ENCODE assay signal across 2 cellular contexts in the genomic region with DNA sequence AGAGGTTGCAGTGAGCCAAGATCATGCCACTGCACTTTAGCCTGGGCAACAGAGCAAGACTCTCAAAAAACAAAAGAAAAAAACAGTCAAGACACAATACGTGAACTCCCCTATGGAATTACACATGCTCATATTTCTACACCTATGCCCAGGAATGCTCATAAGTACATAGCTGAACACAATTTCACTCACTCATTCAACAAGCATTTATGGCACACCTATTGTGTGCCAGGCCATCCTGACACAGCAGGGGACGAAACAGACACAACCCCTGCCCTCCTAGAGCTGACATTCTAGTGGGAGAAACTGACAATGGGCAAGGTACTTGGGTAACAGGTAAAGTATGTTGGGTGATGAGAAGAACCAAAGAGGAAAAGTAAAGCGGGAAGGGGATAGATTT.
TF ChIP-seq lines count a peak whose summit lies in the region.

No MANE protein-coding gene starts in this region.

TF ChIP-seq in IMR-90, 13 proteins besides CTCF, POLR2A, EP300 and RAD21:
- TF ChIP-seq RFX5 (IDR thresholded peaks at IDR 0.05; ENCODE audit: low read depth, low read length): no peak
- no peak for TF ChIP-seq MAZ (IDR thresholded peaks at IDR 0.05; ENCODE audit: borderline replicate concordance, low read depth, low read length)
- no peak for TF ChIP-seq BHLHE40 (IDR thresholded peaks at IDR 0.05; ENCODE audit: low read depth, low read length)
- no peak for TF ChIP-seq CHD1 (IDR thresholded peaks at IDR 0.05; ENCODE audit: low read depth, low read length)
- no peak for TF ChIP-seq SMC3 (IDR thresholded peaks at IDR 0.05; ENCODE audit: low read depth, low read length)
- TF ChIP-seq RCOR1 (IDR thresholded peaks at IDR 0.05; ENCODE audit: insufficient replicate concordance, low read length): no peak
- no peak for TF ChIP-seq NFE2L2 (IDR thresholded peaks at IDR 0.05; ENCODE audit: low read depth, low read length)
- TF ChIP-seq CEBPB (IDR thresholded peaks at IDR 0.05; ENCODE audit: low read depth, low read length): no peak
- TF ChIP-seq, protein P1, sequence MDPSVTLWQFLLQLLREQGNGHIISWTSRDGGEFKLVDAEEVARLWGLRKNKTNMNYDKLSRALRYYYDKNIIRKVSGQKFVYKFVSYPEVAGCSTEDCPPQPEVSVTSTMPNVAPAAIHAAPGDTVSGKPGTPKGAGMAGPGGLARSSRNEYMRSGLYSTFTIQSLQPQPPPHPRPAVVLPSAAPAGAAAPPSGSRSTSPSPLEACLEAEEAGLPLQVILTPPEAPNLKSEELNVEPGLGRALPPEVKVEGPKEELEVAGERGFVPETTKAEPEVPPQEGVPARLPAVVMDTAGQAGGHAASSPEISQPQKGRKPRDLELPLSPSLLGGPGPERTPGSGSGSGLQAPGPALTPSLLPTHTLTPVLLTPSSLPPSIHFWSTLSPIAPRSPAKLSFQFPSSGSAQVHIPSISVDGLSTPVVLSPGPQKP (IDR thresholded peaks at IDR 0.05; ENCODE audit: borderline replicate concordance, low read depth, low read length): no peak
- TF ChIP-seq MAFK (IDR thresholded peaks at IDR 0.05; ENCODE audit: low read depth, low read length): no peak
- TF ChIP-seq, protein P2, sequence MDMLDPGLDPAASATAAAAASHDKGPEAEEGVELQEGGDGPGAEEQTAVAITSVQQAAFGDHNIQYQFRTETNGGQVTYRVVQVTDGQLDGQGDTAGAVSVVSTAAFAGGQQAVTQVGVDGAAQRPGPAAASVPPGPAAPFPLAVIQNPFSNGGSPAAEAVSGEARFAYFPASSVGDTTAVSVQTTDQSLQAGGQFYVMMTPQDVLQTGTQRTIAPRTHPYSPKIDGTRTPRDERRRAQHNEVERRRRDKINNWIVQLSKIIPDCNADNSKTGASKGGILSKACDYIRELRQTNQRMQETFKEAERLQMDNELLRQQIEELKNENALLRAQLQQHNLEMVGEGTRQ (IDR thresholded peaks at IDR 0.05; ENCODE audit: low read depth, low read length): no peak
- no peak for TF ChIP-seq FOS (IDR thresholded peaks at IDR 0.05; ENCODE audit: low read depth, low read length)
- TF ChIP-seq MXI1 (IDR thresholded peaks at IDR 0.05; ENCODE audit: borderline replicate concordance, low read depth, low read length): no peak
TF ChIP-seq in IMR-90: peak in this region for 0.

TF ChIP-seq in GM12878, 131 proteins besides CTCF, POLR2A, EP300 and RAD21:
- TF ChIP-seq, protein P3, sequence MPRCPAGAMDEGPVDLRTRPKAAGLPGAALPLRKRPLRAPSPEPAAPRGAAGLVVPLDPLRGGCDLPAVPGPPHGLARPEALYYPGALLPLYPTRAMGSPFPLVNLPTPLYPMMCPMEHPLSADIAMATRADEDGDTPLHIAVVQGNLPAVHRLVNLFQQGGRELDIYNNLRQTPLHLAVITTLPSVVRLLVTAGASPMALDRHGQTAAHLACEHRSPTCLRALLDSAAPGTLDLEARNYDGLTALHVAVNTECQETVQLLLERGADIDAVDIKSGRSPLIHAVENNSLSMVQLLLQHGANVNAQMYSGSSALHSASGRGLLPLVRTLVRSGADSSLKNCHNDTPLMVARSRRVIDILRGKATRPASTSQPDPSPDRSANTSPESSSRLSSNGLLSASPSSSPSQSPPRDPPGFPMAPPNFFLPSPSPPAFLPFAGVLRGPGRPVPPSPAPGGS (IDR thresholded peaks at IDR 0.05; ENCODE audit: borderline replicate concordance, insufficient read depth, low read depth, low read length, poor library complexity, severe bottlenecking): peak; percentile 32
- TF ChIP-seq, protein P4, sequence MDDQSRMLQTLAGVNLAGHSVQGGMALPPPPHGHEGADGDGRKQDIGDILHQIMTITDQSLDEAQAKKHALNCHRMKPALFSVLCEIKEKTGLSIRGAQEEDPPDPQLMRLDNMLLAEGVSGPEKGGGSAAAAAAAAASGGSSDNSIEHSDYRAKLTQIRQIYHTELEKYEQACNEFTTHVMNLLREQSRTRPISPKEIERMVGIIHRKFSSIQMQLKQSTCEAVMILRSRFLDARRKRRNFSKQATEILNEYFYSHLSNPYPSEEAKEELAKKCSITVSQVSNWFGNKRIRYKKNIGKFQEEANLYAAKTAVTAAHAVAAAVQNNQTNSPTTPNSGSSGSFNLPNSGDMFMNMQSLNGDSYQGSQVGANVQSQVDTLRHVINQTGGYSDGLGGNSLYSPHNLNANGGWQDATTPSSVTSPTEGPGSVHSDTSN (IDR thresholded peaks at IDR 0.05; ENCODE audit: insufficient replicate concordance, low read depth, low read length): peak; percentile 16
- TF ChIP-seq, protein P5, sequence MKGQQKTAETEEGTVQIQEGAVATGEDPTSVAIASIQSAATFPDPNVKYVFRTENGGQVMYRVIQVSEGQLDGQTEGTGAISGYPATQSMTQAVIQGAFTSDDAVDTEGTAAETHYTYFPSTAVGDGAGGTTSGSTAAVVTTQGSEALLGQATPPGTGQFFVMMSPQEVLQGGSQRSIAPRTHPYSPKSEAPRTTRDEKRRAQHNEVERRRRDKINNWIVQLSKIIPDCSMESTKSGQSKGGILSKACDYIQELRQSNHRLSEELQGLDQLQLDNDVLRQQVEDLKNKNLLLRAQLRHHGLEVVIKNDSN (IDR thresholded peaks at IDR 0.05; ENCODE audit: borderline replicate concordance, extremely low read length, insufficient read depth, low read depth, low read length): no peak
